32 cellular contexts compared by ENCODE assay signal in genomic region chr4:83360018-83360417, GRCh38.
"Had no signal": no experiment of that assay in that cellular context is flagged by ENCODE, and none has a peak within 500 bp of the region (broad histone marks: within the 10 kb centered on the region; RNA-seq: fewer than 3 reads in every experiment).

No MANE protein-coding gene starts in this region.

- H3K9me3 Mint-ChIP-seq: activated B cell treated with CpG ODN at 0.5 μM for 24 hours; activated naive CD4-positive, alpha-beta T cell treated with anti-CD3 and anti-CD28 coated beads, Interleukin-2, amount 50 U/mL, for 24 hours; activated naive CD8-positive, alpha-beta T cell treated with anti-CD3 and anti-CD28 coated beads for 36 hours; activated naive CD8-positive, alpha-beta T cell treated with anti-CD3 and anti-CD28 coated beads, Interleukin-2, amount 50 U/mL, for 24 hours; activated T-cell treated with anti-CD3 and anti-CD28 coated beads, Interleukin-2, amount 50 U/mL, for 4 hours; activated T-helper 17 cell treated with anti-CD3 and anti-CD28 coated beads, Interleukin-2, amount 50 U/mL, for 72 hours; T-cell; T-helper 1 cell treated with Interleukin-12 subunit alpha and Interleukin-12 subunit beta and Interleukin-4 antibody, amounts not matched to agents 30 μg/mL and 1 μg/mL, for 36 hours had no signal

- H3K4me1 Mint-ChIP-seq: activated B cell treated with CpG ODN at 0.5 μM for 24 hours had no signal

- H3K4me3 Mint-ChIP-seq: activated B cell treated with CpG ODN at 0.5 μM for 24 hours; activated CD8-positive, alpha-beta T cell treated with anti-CD3 and anti-CD28 coated beads for 36 hours; activated naive CD4-positive, alpha-beta T cell treated with anti-CD3 and anti-CD28 coated beads, Interleukin-2, amount 50 U/mL, for 24 hours; activated naive CD8-positive, alpha-beta T cell treated with anti-CD3 and anti-CD28 coated beads for 36 hours; activated naive CD8-positive, alpha-beta T cell treated with anti-CD3 and anti-CD28 coated beads, Interleukin-2, amount 50 U/mL, for 24 hours; activated T-cell treated with anti-CD3 and anti-CD28 coated beads, Interleukin-2, amount 50 U/mL, for 4 hours; activated T-helper 17 cell treated with anti-CD3 and anti-CD28 coated beads, Interleukin-2, amount 50 U/mL, for 72 hours; T-cell; T-helper 1 cell treated with Interleukin-12 subunit alpha and Interleukin-12 subunit beta and Interleukin-4 antibody, amounts not matched to agents 30 μg/mL and 1 μg/mL, for 36 hours had no signal

- H3K27me3 Mint-ChIP-seq: activated CD8-positive, alpha-beta T cell treated with anti-CD3 and anti-CD28 coated beads for 36 hours; activated naive CD4-positive, alpha-beta T cell treated with anti-CD3 and anti-CD28 coated beads, Interleukin-2, amount 50 U/mL, for 24 hours; activated naive CD8-positive, alpha-beta T cell treated with anti-CD3 and anti-CD28 coated beads for 36 hours; T-cell had no signal

- H3K27me3 ChIP-seq: adrenal gland, body of pancreas, esophagus squamous epithelium had no signal

- H3K4me3 ChIP-seq: adrenal gland, body of pancreas, esophagus squamous epithelium had no signal

- ATAC-seq: activated CD4-positive, CD25-positive, alpha-beta regulatory T cell treated with anti-CD3 and anti-CD28 coated beads, Interleukin-2, amount 50 U/mL, for 24 hours; activated CD8-positive, alpha-beta T cell treated with anti-CD3 and anti-CD28 coated beads for 36 hours; activated naive CD8-positive, alpha-beta T cell treated with anti-CD3 and anti-CD28 coated beads, Interleukin-2, amount 50 U/mL, for 24 hours; activated T-cell treated with anti-CD3 and anti-CD28 coated beads, Interleukin-2, amount 50 U/mL, for 4 hours; activated T-helper 17 cell treated with anti-CD3 and anti-CD28 coated beads, Interleukin-2, amount 50 U/mL, for 72 hours; body of pancreas; T-cell had no signal

- DNase-seq: activated B cell treated with CpG ODN at 0.5 μM for 24 hours; activated CD4-positive, alpha-beta T cell treated with anti-CD3 and anti-CD28 coated beads for 48 hours; activated CD4-positive, alpha-beta T cell treated with anti-CD3 and anti-CD28 coated beads, Interleukin-2, amount 50 U/mL, for 1 hour; activated CD4-positive, alpha-beta T cell treated with anti-CD3 and anti-CD28 coated beads, Interleukin-2, amount 50 U/mL, for 48 hours; activated CD8-positive, alpha-beta memory T cell treated with anti-CD3 and anti-CD28 coated beads for 24 hours; activated CD8-positive, alpha-beta T cell treated with anti-CD3 and anti-CD28 coated beads for 36 hours; activated effector memory CD4-positive, alpha-beta T cell treated with Interleukin-2 at 50 U/mL for 16 hours; activated gamma-delta T cell treated with Interleukin-2 at 50 U/mL for 16 hours; activated naive CD4-positive, alpha-beta T cell treated with Interleukin-2 at 50 U/mL for 16 hours; activated naive CD8-positive, alpha-beta T cell treated with anti-CD3 and anti-CD28 coated beads for 36 hours; activated naive CD8-positive, alpha-beta T cell treated with anti-CD3 and anti-CD28 coated beads, Interleukin-2, amount 50 U/mL, for 24 hours; activated T-cell treated with anti-CD3 and anti-CD28 coated beads, Interleukin-2, amount 50 U/mL, for 4 hours; adrenal gland; amygdala; aorta; body of pancreas; caudate nucleus; effector CD8-positive, alpha-beta T cell; esophagus squamous epithelium; foreskin melanocyte; SW 1271; T-cell; T1000; WERI-Rb-1 had no signal

- FAIRE-seq: colon, endometrium, endothelial cell of umbilical vein had no signal

- H3K9me3 ChIP-seq: adrenal gland, body of pancreas, esophagus squamous epithelium had no signal

- H3K27ac Mint-ChIP-seq: activated B cell treated with CpG ODN at 0.5 μM for 24 hours; activated CD8-positive, alpha-beta T cell treated with anti-CD3 and anti-CD28 coated beads for 36 hours; activated naive CD4-positive, alpha-beta T cell treated with anti-CD3 and anti-CD28 coated beads, Interleukin-2, amount 50 U/mL, for 24 hours; activated naive CD8-positive, alpha-beta T cell treated with anti-CD3 and anti-CD28 coated beads for 36 hours; activated naive CD8-positive, alpha-beta T cell treated with anti-CD3 and anti-CD28 coated beads, Interleukin-2, amount 50 U/mL, for 24 hours; activated T-helper 17 cell treated with anti-CD3 and anti-CD28 coated beads, Interleukin-2, amount 50 U/mL, for 72 hours; T-cell; T-helper 1 cell treated with Interleukin-12 subunit alpha and Interleukin-12 subunit beta and Interleukin-4 antibody, amounts not matched to agents 30 μg/mL and 1 μg/mL, for 36 hours had no signal

- H3K36me3 Mint-ChIP-seq: activated naive CD4-positive, alpha-beta T cell treated with anti-CD3 and anti-CD28 coated beads, Interleukin-2, amount 50 U/mL, for 24 hours; activated naive CD8-positive, alpha-beta T cell treated with anti-CD3 and anti-CD28 coated beads for 36 hours; T-cell had no signal

- H3K27ac ChIP-seq: adrenal gland, body of pancreas, epithelial cell of prostate, esophagus squamous epithelium, WERI-Rb-1 had no signal

- H3K36me3 ChIP-seq: adrenal gland, esophagus squamous epithelium, WERI-Rb-1 had no signal
